21 cellular contexts compared by ENCODE assay signal in genomic region chr1:178818416-178818815, GRCh38. TPM values are rescaled to one million over a fixed set of nuclear protein-coding genes. Genes with fewer than 3 reads are reported as not detected.
DNase-seq lines count a peak whose midpoint lies in the region; ATAC-seq and TF ChIP-seq lines count a peak whose summit lies in the region.
"Had no signal": no experiment of that assay in that cellular context is flagged by ENCODE, and none has a peak within 500 bp of the region (broad histone marks: within the 10 kb centered on the region; RNA-seq: fewer than 3 reads in every experiment).

No MANE protein-coding gene starts in this region.

- no peak overlapping the region for H3K4me3 ChIP-seq in breast epithelium
- H3K4me3 ChIP-seq in foreskin fibroblast (ENCODE audit: low read depth in 1 of 2, low read length in 2 of 2): no peak overlapping the region
- H3K4me3 ChIP-seq in uterus: no peak overlapping the region
- H3K4me3 ChIP-seq: A549 had no signal

- TF ChIP-seq POLR2A in breast epithelium (IDR thresholded peaks at IDR 0.05): no peak
- TF ChIP-seq POLR2A in uterus (IDR thresholded peaks at IDR 0.05): no peak

- H3K27ac Mint-ChIP-seq in MCF 10A (ENCODE audit: low read depth, unreplicated experiment): peak overlapping the region; percentile 44
- H3K27ac Mint-ChIP-seq: T-helper 2 cell treated with Interferon-gamma antibody and Interleukin-4, amounts not matched to agents 5 μg/mL and 100 μg/mL, for 36 hours had no signal

- ATAC-seq in HG02885 (IDR thresholded peaks at IDR 0.05; ENCODE audit: poor library complexity, unreplicated experiment) (no peak), GM21367 (IDR thresholded peaks at IDR 0.05; ENCODE audit: unreplicated experiment) (no peak)
- ATAC-seq: A549; stimulated activated naive CD8-positive, alpha-beta T cell treated with anti-CD3 and anti-CD28 coated beads, Interleukin-15, Interleukin-2, amounts not matched to agents 100 U/mL and 50 U/mL, for 24 hours had no signal

- H3K4me3 Mint-ChIP-seq in MCF 10A (ENCODE audit: unreplicated experiment): no peak overlapping the region
- H3K4me3 Mint-ChIP-seq: nephron progenitor cell; T-helper 2 cell treated with Interferon-gamma antibody and Interleukin-4, amounts not matched to agents 5 μg/mL and 100 μg/mL, for 36 hours had no signal

- no peaks in the 10 kb centered on the region for H3K27me3 ChIP-seq in breast epithelium
- H3K27me3 ChIP-seq in uterus: no peaks in the 10 kb centered on the region

- H3K27ac ChIP-seq in breast epithelium: no peak overlapping the region
- peak overlapping the region; percentile 31 to 51 for H3K27ac ChIP-seq in uterus
- H3K27ac ChIP-seq: A549 had no signal

- no peaks in the 10 kb centered on the region for H3K36me3 ChIP-seq in breast epithelium
- H3K36me3 ChIP-seq in uterus: no peaks in the 10 kb centered on the region

- H3K4me1 Mint-ChIP-seq in MCF 10A (ENCODE audit: insufficient read depth, unreplicated experiment): peaks cover 6% of the 10 kb centered on the region

- POLR2A ChIA-PET in MCF 10A (lab: Yijun Ruan, JAX): interaction anchor here (0.7 kb wide), 1 partner anchor 16 kb away, joined by 3 read pairs; no protein-coding TSS in a partner anchor

- H3K9me3 Mint-ChIP-seq in MCF 10A (ENCODE audit: unreplicated experiment): no peaks in the 10 kb centered on the region
- H3K9me3 Mint-ChIP-seq: nephron progenitor cell; T-helper 2 cell treated with Interferon-gamma antibody and Interleukin-4, amounts not matched to agents 5 μg/mL and 100 μg/mL, for 36 hours had no signal

- H3K36me3 Mint-ChIP-seq in MCF 10A (ENCODE audit: insufficient read depth, unreplicated experiment): peaks cover 7% of the 10 kb centered on the region

- H3K9me3 ChIP-seq in breast epithelium: no peaks in the 10 kb centered on the region
- no peaks in the 10 kb centered on the region for H3K9me3 ChIP-seq in uterus
- H3K9me3 ChIP-seq: A549, Caco-2 had no signal

- TF ChIP-seq CTCF in MCF 10A (IDR thresholded peaks at IDR 0.05; ENCODE audit: unreplicated experiment): no peak
- no peak for TF ChIP-seq CTCF in breast epithelium (IDR thresholded peaks at IDR 0.05)
- TF ChIP-seq CTCF in foreskin fibroblast (IDR thresholded peaks at IDR 0.05; ENCODE audit: low read depth, low read length): no peak
- no peak for TF ChIP-seq CTCF in uterus (IDR thresholded peaks at IDR 0.05)

- no peaks in the 10 kb centered on the region for H3K27me3 Mint-ChIP-seq in MCF 10A (ENCODE audit: insufficient read depth, unreplicated experiment)

- intact Hi-C loops in MCF 10A (cut with micrococcal nuclease): no loop called here
- intact Hi-C loops in breast epithelium (cut with DNase I; ENCODE audit: low total_unique reads): no loop called here
- intact Hi-C loops in uterus (cut with DNase I; ENCODE audit: low total_unique reads): loop anchor here (10.0 kb wide), 1 partner anchor 186 kb away; no protein-coding TSS in a partner anchor

- no TSS peak for BruUV-seq in MCF 10A (replicated peaks; lab: Mats Ljungman, UMichigan)

- DNase-seq in MCF 10A (ENCODE audit: unreplicated experiment) (peak; percentile 9), breast epithelium (ENCODE audit: low spot score in 2 of 2) (no peak), amniotic stem cell (lab: John Stamatoyannopoulos, UW) (peak; percentile 1), foreskin fibroblast (peak; percentile 42 to 72), uterus (peak in 1 of 2 donors; percentile 45), 8988T (no peak)
- DNase-seq: activated CD4-positive, alpha-beta T cell treated with anti-CD3 and anti-CD28 coated beads for 1 hour; activated effector memory CD4-positive, alpha-beta T cell treated with anti-CD3 and anti-CD28 coated beads, Interleukin-2, amount 50 U/mL, for 16 hours; Caco-2; GDM1; H7; NCI-H1930; NCI-H510A; nephron progenitor cell; stimulated activated CD4-positive, alpha-beta T cell treated with anti-CD3 and anti-CD28 coated beads, Interleukin-15, amount 100 ng/mL, for 24 hours; stimulated activated naive CD8-positive, alpha-beta T cell treated with anti-CD3 and anti-CD28 coated beads, Interleukin-15, Interleukin-2, amounts not matched to agents 100 U/mL and 50 U/mL, for 24 hours had no signal

- H3K4me1 ChIP-seq in breast epithelium: no peaks in the 10 kb centered on the region
- H3K4me1 ChIP-seq in uterus: no peaks in the 10 kb centered on the region
- H3K4me1 ChIP-seq: A549, Caco-2 had no signal

- CTCF ChIA-PET in MCF 10A (lab: Yijun Ruan, JAX): interaction anchor here (1.2 to 1.8 kb wide), 2 partner anchors 13 to 16 kb away, joined by 3 to 4 read pairs; no protein-coding TSS in a partner anchor

RNA-seq across cellular contexts. Expression of gene ANGPTL1, which starts 52.5 kb away (rescaled TPM):
- total RNA-seq in MCF 10A (2022) (not detected in 2 replicates), breast epithelium (100 to 1,000 TPM in 1 of 3 donors, 10 to 100 TPM in 2; 25.2 to 137 (median 30.2) TPM), uterus (100 to 1,000 TPM in 3 of 4 donors, 10 to 100 TPM in 1; 77.8 to 286 (median 142) TPM)
- total RNA-seq: bronchial epithelial cell, Caco-2, H7 had no signal

Comparison
In these comparisons a context has a peak if more than half of its experiments do, and no peak if none do; other contexts are left out.
1. DNase-seq: peak in MCF 10A (single experiment), amniotic stem cell (single experiment) and foreskin fibroblast (2 of 2); none in breast epithelium (0 of 2) and 8988T (single experiment).
2. RNA of gene ANGPTL1, which starts 52.5 kb away (total RNA-seq): 77.8 to 286 TPM in uterus and 25.2 to 137 TPM in breast epithelium; not detected in MCF 10A; every median in the first group is over 10 times any median in the second.
3. H3K27ac ChIP-seq: peak in uterus (2 of 2); none in breast epithelium (0 of 2).